28 cellular contexts compared by ENCODE assay signal in genomic region chr3:116981088-116981487, GRCh38.
DNase-seq lines count a peak whose midpoint lies in the region; ATAC-seq and TF ChIP-seq lines count a peak whose summit lies in the region.
"Had no signal": no experiment of that assay in that cellular context is flagged by ENCODE, and none has a peak within 500 bp of the region (broad histone marks: within the 10 kb centered on the region; RNA-seq: fewer than 3 reads in every experiment).

No MANE protein-coding gene starts in this region.

- no peak overlapping the region for H3K4me2 ChIP-seq in SK-N-SH
- H3K4me2 ChIP-seq: A549, BLaER1 had no signal

- TF ChIP-seq EP300 in SK-N-SH (IDR thresholded peaks at IDR 0.05; ENCODE audit: borderline replicate concordance in 1 of 2, low read depth in 1 of 2, low read length in 1 of 2) = peak in 1 of 2 experiments; percentile 72; a peak in 2 of 4 replicates

- no peaks in the 10 kb centered on the region for H3K4me1 Mint-ChIP-seq in endodermal cell
- H3K4me1 Mint-ChIP-seq: B cell; CD14-positive monocyte; CD4-positive, alpha-beta memory T cell; CD4-positive, CD25-positive, alpha-beta regulatory T cell; CD8-positive, alpha-beta memory T cell had no signal

- POLR2A ChIA-PET in SK-N-SH (lab: Yijun Ruan, JAX) = interaction anchor here (0.7 kb wide), 1 partner anchor 111 kb away, joined by 3 read pairs; no protein-coding TSS in a partner anchor

- no peak; the same call in 1 of the 2 replicates for TF ChIP-seq RAD21 in SK-N-SH (IDR thresholded peaks at IDR 0.05; ENCODE audit: low read length)

- H3K9ac ChIP-seq in SK-N-SH = no peak overlapping the region
- no peak overlapping the region for H3K9ac ChIP-seq in endodermal cell (ENCODE audit: extremely low read depth, low read length, poor library complexity, severe bottlenecking)
- H3K9ac ChIP-seq: BLaER1 had no signal

- H3K27me3 ChIP-seq in BE2C (no peaks in the 10 kb centered on the region), SK-N-SH (ENCODE audit: insufficient read depth) (no peaks in the 10 kb centered on the region), endodermal cell (ENCODE audit: control insufficient read depth, insufficient read depth, low read length, poor library complexity, severe bottlenecking) (no peaks in the 10 kb centered on the region)
- H3K27me3 ChIP-seq: BLaER1 had no signal

- H3K27ac Mint-ChIP-seq in endodermal cell = no peak overlapping the region
- H3K27ac Mint-ChIP-seq: B cell; CD14-positive monocyte; CD4-positive, alpha-beta memory T cell; CD4-positive, CD25-positive, alpha-beta regulatory T cell; CD8-positive, alpha-beta memory T cell had no signal

- no peak for ATAC-seq in HG02642 (IDR thresholded peaks at IDR 0.05; ENCODE audit: poor library complexity, unreplicated experiment)
- ATAC-seq: A549, GM12878 had no signal

- no peaks in the 10 kb centered on the region for H3K9me3 Mint-ChIP-seq in endodermal cell
- H3K9me3 Mint-ChIP-seq: CD14-positive monocyte had no signal

- 0 out of 2 replicates have a peak, but pooled peaks cover 3% of the 10 kb centered on the region for H3K4me1 ChIP-seq in BE2C
- no peaks in the 10 kb centered on the region; a peak in 2 of 4 replicates for H3K4me1 ChIP-seq in SK-N-SH (ENCODE audit: control insufficient read depth in 1 of 2, insufficient read depth in 2 of 2, low read depth in 1 of 2, low read length in 1 of 2)
- no peaks in the 10 kb centered on the region for H3K4me1 ChIP-seq in endodermal cell (ENCODE audit: control insufficient read depth, insufficient read depth, low read length)
- H3K4me1 ChIP-seq: A549, BLaER1, Caco-2 had no signal

- H3K36me3 ChIP-seq in BE2C = no peaks in the 10 kb centered on the region
- H3K36me3 ChIP-seq in SK-N-SH (replicated peaks in 1 of 2; ENCODE audit: control insufficient read depth in 1 of 2, insufficient read depth in 2 of 2, low read length in 1 of 2) = no peaks in the 10 kb centered on the region
- no peaks in the 10 kb centered on the region for H3K36me3 ChIP-seq in endodermal cell (ENCODE audit: control insufficient read depth, insufficient read depth, low read length)
- H3K36me3 ChIP-seq: BLaER1 had no signal

- H3F3A ChIP-seq in SK-N-SH (replicated peaks; ENCODE audit: insufficient read depth) = no peaks in the 10 kb centered on the region

- H3K4me3 ChIP-seq in BE2C (ENCODE audit: low read depth, low read length) (no peak overlapping the region), LNCaP clone FGC (ENCODE audit: low read depth, low read length) (no peak overlapping the region), SK-N-SH (ENCODE audit: low read depth in 2 of 2, low read length in 1 of 2) (no peak overlapping the region), endodermal cell (ENCODE audit: low read length) (no peak overlapping the region)
- H3K4me3 ChIP-seq: A549, BLaER1, GM12878 had no signal

- TF ChIP-seq CTCF in BE2C (IDR thresholded peaks at IDR 0.05; ENCODE audit: low read depth, low read length) = peak; percentile 40
- TF ChIP-seq CTCF in LNCaP clone FGC (IDR thresholded peaks at IDR 0.05; ENCODE audit: control insufficient read depth, extremely low read depth, insufficient read depth) = 0 out of 2 replicates have a peak, but pooled peaks have one; percentile 11
- TF ChIP-seq CTCF in SK-N-SH (IDR thresholded peaks at IDR 0.05) = no peak
- peak; percentile 30 for TF ChIP-seq CTCF in endodermal cell (conservative IDR thresholded peaks at IDR 0.05)

- H3K9me2 ChIP-seq in SK-N-SH = no peaks in the 10 kb centered on the region

- no peaks in the 10 kb centered on the region for H3K9me3 ChIP-seq in BE2C
- no peaks in the 10 kb centered on the region for H3K9me3 ChIP-seq in SK-N-SH
- no peaks in the 10 kb centered on the region for H3K9me3 ChIP-seq in endodermal cell (ENCODE audit: control insufficient read depth, low read length)
- H3K9me3 ChIP-seq: A549, BLaER1, Caco-2 had no signal

- no peak overlapping the region for H2AFZ ChIP-seq in SK-N-SH (ENCODE audit: low read depth)

- 45% methylated on average over 5 of the region's 5 CpGs for WGBS in SK-N-SH (ENCODE audit: low lambda C conversion rate)
- WGBS in endodermal cell (ENCODE audit: insufficient coverage in 1 of 2, insufficient read length in 1 of 2), 2 experiments = 73 to 77% methylated on average over 4 to 5 of the region's 5 CpGs

- H4K20me1 ChIP-seq in SK-N-SH (ENCODE audit: insufficient read depth) = no peaks in the 10 kb centered on the region
- H4K20me1 ChIP-seq: BLaER1 had no signal

- no peak overlapping the region for H3K4me3 Mint-ChIP-seq in endodermal cell
- H3K4me3 Mint-ChIP-seq: B cell; CD14-positive monocyte; CD4-positive, alpha-beta memory T cell; CD4-positive, CD25-positive, alpha-beta regulatory T cell; CD8-positive, alpha-beta memory T cell had no signal

- H3K27me3 Mint-ChIP-seq in endodermal cell (ENCODE audit: insufficient read depth) = no peaks in the 10 kb centered on the region
- H3K27me3 Mint-ChIP-seq: B cell; CD4-positive, alpha-beta memory T cell; CD4-positive, CD25-positive, alpha-beta regulatory T cell; CD8-positive, alpha-beta memory T cell had no signal

- no peaks in the 10 kb centered on the region for H3K36me3 Mint-ChIP-seq in endodermal cell (ENCODE audit: low read depth)
- H3K36me3 Mint-ChIP-seq: CD14-positive monocyte; CD4-positive, alpha-beta memory T cell; CD4-positive, CD25-positive, alpha-beta regulatory T cell; CD8-positive, alpha-beta memory T cell had no signal

- CTCF ChIA-PET in SK-N-SH (lab: Yijun Ruan, JAX) = interaction anchor here (0.6 to 1.1 kb wide), 4 partner anchors 18 to 210 kb away, joined by 3 to 4 read pairs (median 4); no protein-coding TSS in a partner anchor

- H3K27ac ChIP-seq in SK-N-SH (ENCODE audit: low read depth in 2 of 2, low read length in 1 of 2) = peak overlapping the region in 1 of 2 experiments; percentile 83; a peak in 2 of 4 replicates
- no peak overlapping the region for H3K27ac ChIP-seq in endodermal cell (ENCODE audit: low read depth, low read length)
- H3K27ac ChIP-seq: 22Rv1, A549, BLaER1 had no signal

- DNase-seq in BE2C = peak; percentile 11
- DNase-seq in LNCaP clone FGC (ENCODE audit: low read depth) = no peak
- peak; percentile 32 for DNase-seq in SK-N-SH
- no peak for DNase-seq in endodermal cell
- no peak for DNase-seq in COR-L47 (lab: John Stamatoyannopoulos, UW)
- no peak for DNase-seq in NOMO-1 treated with dmso at 0.1 percent for 144 hours (lab: John Stamatoyannopoulos, UW; ENCODE audit: unreplicated experiment)
- DNase-seq in NCI-H82 (lab: John Stamatoyannopoulos, UW) = no peak
- DNase-seq: AML-193; C1 segment of cervical spinal cord; Caco-2; Calu3; CD4-positive, alpha-beta memory T cell; CD4-positive, CD25-positive, alpha-beta regulatory T cell; CD8-positive, alpha-beta memory T cell; DMS 273 treated with DMSO at 0.1 percent for 48 hours; DMS153; DMS53; DMS79; DND-41; EL; GDM1 had no signal

- H3K79me2 ChIP-seq in SK-N-SH (ENCODE audit: insufficient read depth) = no peaks in the 10 kb centered on the region

TF ChIP-seq in SK-N-SH, 30 proteins besides CTCF, POLR2A, EP300 and RAD21:
- TF ChIP-seq TEAD4 (IDR thresholded peaks at IDR 0.05; ENCODE audit: borderline replicate concordance, insufficient read depth) = no peak
- TF ChIP-seq RCOR1 (IDR thresholded peaks at IDR 0.05; ENCODE audit: low read length) = 0 out of 2 replicates have a peak, but pooled peaks have one; percentile 52
- TF ChIP-seq GATA2 (CRISPR knock-in tag; IDR thresholded peaks at IDR 0.05) = peak; percentile 72
- TF ChIP-seq CHD2 (IDR thresholded peaks at IDR 0.05; ENCODE audit: low read length, partially characterized antibody) = peak; percentile 21
- no peak for TF ChIP-seq RFX5 (IDR thresholded peaks at IDR 0.05; ENCODE audit: low read length)
- no peak for TF ChIP-seq POLR2AphosphoS5 (IDR thresholded peaks at IDR 0.05; ENCODE audit: low read depth, low read length)
- TF ChIP-seq JUND (IDR thresholded peaks at IDR 0.05) = no peak
- TF ChIP-seq FOSL2 (IDR thresholded peaks at IDR 0.05; ENCODE audit: borderline replicate concordance, low read depth) = no peak
- TF ChIP-seq ELF1 (IDR thresholded peaks at IDR 0.05) = no peak
- no peak for TF ChIP-seq YY1 (IDR thresholded peaks at IDR 0.05; ENCODE audit: low read depth)
- TF ChIP-seq TAF1 (IDR thresholded peaks at IDR 0.05; ENCODE audit: borderline replicate concordance, low read depth, low read length) = no peak
- peak; percentile 61 for TF ChIP-seq TCF12 (IDR thresholded peaks at IDR 0.05)
- peak; percentile 48 for TF ChIP-seq PBX3 (IDR thresholded peaks at IDR 0.05)
- no peak for TF ChIP-seq MXI1 (IDR thresholded peaks at IDR 0.05; ENCODE audit: low read depth, low read length)
- no peak for TF ChIP-seq RXRA (IDR thresholded peaks at IDR 0.05; ENCODE audit: borderline replicate concordance, low read depth)
- TF ChIP-seq SMC3 (IDR thresholded peaks at IDR 0.05; ENCODE audit: low read depth, low read length) = no peak
- TF ChIP-seq GABPA (IDR thresholded peaks at IDR 0.05; ENCODE audit: low read depth) = no peak

Comparison
In these comparisons a context has a peak if more than half of its experiments do, and no peak if none do; other contexts are left out.
1. DNase-seq: peak in BE2C (single experiment) and SK-N-SH (single experiment); none in LNCaP clone FGC (single experiment), endodermal cell (single experiment), COR-L47 (single experiment), NOMO-1 treated with dmso at 0.1 percent for 144 hours (single experiment) and NCI-H82 (single experiment).